Comparison of ENCODE assay signal across 8 cellular contexts in the genomic region with DNA sequence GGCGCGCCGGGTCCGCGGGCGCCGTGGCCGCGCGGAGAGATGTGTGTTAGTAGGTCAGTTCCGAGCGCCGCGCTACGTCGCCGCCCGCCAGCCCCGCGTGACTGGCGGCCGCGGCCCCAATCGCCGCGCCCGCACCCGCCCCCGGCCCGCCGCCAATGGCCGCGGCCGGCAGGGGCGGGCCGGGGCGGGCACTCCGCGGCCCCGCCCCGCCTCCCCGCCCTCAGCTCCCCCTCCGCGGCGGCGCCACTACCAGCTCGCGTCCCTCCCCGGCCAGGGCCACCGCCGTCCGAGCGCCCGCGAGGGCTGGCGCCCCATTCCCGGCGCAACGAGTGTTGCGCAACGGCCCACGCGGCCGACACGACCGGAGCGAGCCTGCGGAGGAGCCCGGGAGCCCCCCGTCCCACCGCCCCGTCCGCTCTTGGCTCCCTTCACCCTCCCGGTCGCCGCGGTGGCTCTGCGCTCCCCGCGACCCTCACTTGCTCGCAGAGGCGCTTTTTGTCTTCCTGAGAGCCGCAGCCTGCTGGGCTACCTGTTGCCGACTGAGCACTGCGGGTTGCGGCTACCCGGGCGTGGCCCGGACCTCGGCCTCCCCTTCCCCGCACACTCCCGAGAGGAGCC. TPM values are rescaled to one million over a fixed set of nuclear protein-coding genes. Genes with fewer than 3 reads are reported as not detected.
DNase-seq lines count a peak whose midpoint lies in the region; FAIRE-seq and TF ChIP-seq lines count a peak whose summit lies in the region.

A gene with protein sequence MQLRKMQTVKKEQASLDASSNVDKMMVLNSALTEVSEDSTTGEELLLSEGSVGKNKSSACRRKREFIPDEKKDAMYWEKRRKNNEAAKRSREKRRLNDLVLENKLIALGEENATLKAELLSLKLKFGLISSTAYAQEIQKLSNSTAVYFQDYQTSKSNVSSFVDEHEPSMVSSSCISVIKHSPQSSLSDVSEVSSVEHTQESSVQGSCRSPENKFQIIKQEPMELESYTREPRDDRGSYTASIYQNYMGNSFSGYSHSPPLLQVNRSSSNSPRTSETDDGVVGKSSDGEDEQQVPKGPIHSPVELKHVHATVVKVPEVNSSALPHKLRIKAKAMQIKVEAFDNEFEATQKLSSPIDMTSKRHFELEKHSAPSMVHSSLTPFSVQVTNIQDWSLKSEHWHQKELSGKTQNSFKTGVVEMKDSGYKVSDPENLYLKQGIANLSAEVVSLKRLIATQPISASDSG (minus strand): TSS at position 48 of the 618 bp plus-strand sequence. CDS start 13,098 bp downstream, outside the sequence.

- intact Hi-C loops in head of caudate nucleus (cut with DNase I) = loop anchor here (5.0 to 10.0 kb wide), 4 partner anchors 62 to 509 kb away; a partner anchor contains a TSS

- WGBS in thymus = under 1% methylated on average over 89 of the region's 92 CpGs

- no peak within 1 kb of the TSS for H3K27ac ChIP-seq in SU-DHL-6 (ENCODE audit: low read depth, low read length)
- peak within 1 kb of the TSS; percentile 89 for H3K27ac ChIP-seq in thymus (ENCODE audit: low read depth)

- H3K4me2 ChIP-seq in Loucy (ENCODE audit: low read depth, low read length, poor library complexity, severe bottlenecking) = peak within 1 kb of the TSS; percentile 96
- peak within 1 kb of the TSS; percentile 87 for H3K4me2 ChIP-seq in SU-DHL-6 (ENCODE audit: low read depth, low read length, poor library complexity, severe bottlenecking)

- H3K27me3 Mint-ChIP-seq in activated naive CD8-positive, alpha-beta T cell treated with anti-CD3 and anti-CD28 coated beads for 36 hours = peaks cover 52% of the 10 kb centered on the region
- H3K27me3 Mint-ChIP-seq in osteocyte (ENCODE audit: unreplicated experiment) = no peaks in the 10 kb centered on the region

- H3K4me3 ChIP-seq in Loucy (ENCODE audit: low read length, poor library complexity, severe bottlenecking) (peak within 1 kb of the TSS; percentile 99), SU-DHL-6 (ENCODE audit: insufficient read depth, low read length, poor library complexity, severe bottlenecking) (peak within 1 kb of the TSS; percentile 98), thymus (ENCODE audit: low read length) (peak within 1 kb of the TSS; percentile 83)

- H3K27me3 ChIP-seq in Loucy (ENCODE audit: insufficient read depth, low read length, poor library complexity, severe bottlenecking) = no peaks in the 10 kb centered on the region
- H3K27me3 ChIP-seq in SU-DHL-6 (ENCODE audit: low read length) = no peaks in the 10 kb centered on the region
- peaks cover 69% of the 10 kb centered on the region for H3K27me3 ChIP-seq in thymus (ENCODE audit: control insufficient read depth, insufficient read depth)

- H3K27ac Mint-ChIP-seq in activated naive CD8-positive, alpha-beta T cell treated with anti-CD3 and anti-CD28 coated beads for 36 hours = peak within 1 kb of the TSS; percentile 77
- peak within 1 kb of the TSS; percentile 98 for H3K27ac Mint-ChIP-seq in osteocyte (ENCODE audit: unreplicated experiment)

- H3K9ac ChIP-seq in Loucy (ENCODE audit: low read depth, low read length, poor library complexity, severe bottlenecking) = peak within 1 kb of the TSS; percentile 85
- H3K9ac ChIP-seq in SU-DHL-6 (ENCODE audit: low read length) = peak within 1 kb of the TSS; percentile 67

- peak; percentile 55 for TF ChIP-seq POLR2A in H54 (IDR thresholded peaks at IDR 0.05; ENCODE audit: low read depth, low read length)

- H4K20me1 ChIP-seq in Loucy (ENCODE audit: insufficient read depth, low read length, poor library complexity, severe bottlenecking) (peaks cover 41% of the 10 kb centered on the region), SU-DHL-6 (ENCODE audit: low read depth, low read length) (peaks cover 18% of the 10 kb centered on the region; the same call in 1 of the 2 replicates)

- H3K36me3 Mint-ChIP-seq in activated naive CD8-positive, alpha-beta T cell treated with anti-CD3 and anti-CD28 coated beads for 36 hours = peaks cover 8% of the 10 kb centered on the region
- no peaks in the 10 kb centered on the region for H3K36me3 Mint-ChIP-seq in osteocyte (ENCODE audit: unreplicated experiment)

- H3K79me2 ChIP-seq in Loucy (ENCODE audit: insufficient read depth, low read length) (peaks cover 54% of the 10 kb centered on the region), SU-DHL-6 (ENCODE audit: insufficient read depth, low read length) (peaks cover 8% of the 10 kb centered on the region; the same call in 1 of the 2 replicates)

- H3K4me1 ChIP-seq in Loucy (ENCODE audit: insufficient read depth, low read length, poor library complexity, severe bottlenecking) = peaks cover 45% of the 10 kb centered on the region
- H3K4me1 ChIP-seq in thymus (ENCODE audit: control insufficient read depth, insufficient read depth, low read length) = peaks cover 15% of the 10 kb centered on the region

- H3K4me3 Mint-ChIP-seq in activated naive CD8-positive, alpha-beta T cell treated with anti-CD3 and anti-CD28 coated beads for 36 hours = peak within 1 kb of the TSS; percentile 99
- peak within 1 kb of the TSS; percentile 99 for H3K4me3 Mint-ChIP-seq in osteocyte (ENCODE audit: unreplicated experiment)

- H3K4me1 Mint-ChIP-seq in activated naive CD8-positive, alpha-beta T cell treated with anti-CD3 and anti-CD28 coated beads for 36 hours = peaks cover 50% of the 10 kb centered on the region
- H3K4me1 Mint-ChIP-seq in osteocyte (ENCODE audit: unreplicated experiment) = peaks cover 36% of the 10 kb centered on the region

- H2AFZ ChIP-seq in Loucy (ENCODE audit: low read length) (peak within 1 kb of the TSS; percentile 85), SU-DHL-6 (ENCODE audit: low read depth, low read length, severe bottlenecking) (peak within 1 kb of the TSS; percentile 100)

- H3K36me3 ChIP-seq in Loucy (ENCODE audit: insufficient read depth, low read length) (no peaks in the 10 kb centered on the region), SU-DHL-6 (ENCODE audit: low read length) (no peaks in the 10 kb centered on the region), thymus (ENCODE audit: control insufficient read depth, insufficient read depth) (no peaks in the 10 kb centered on the region)

- peak; percentile 59 for DNase-seq in ELF-1 (ENCODE audit: low read depth, low spot score)
- DNase-seq in H54 (ENCODE audit: insufficient read length, low spot score) = peak; percentile 95
- peak; percentile 77 for DNase-seq in activated naive CD8-positive, alpha-beta T cell treated with anti-CD3 and anti-CD28 coated beads for 36 hours
- peak; percentile 52 to 92 (median 82) for DNase-seq in head of caudate nucleus
- peak; percentile 93 for DNase-seq in osteocyte (ENCODE audit: extremely low spot score, unreplicated experiment)

- no peak for TF ChIP-seq CTCF in Loucy (conservative IDR thresholded peaks at IDR 0.05; ENCODE audit: low read length)
- TF ChIP-seq CTCF in SU-DHL-6 (IDR thresholded peaks at IDR 0.05; ENCODE audit: insufficient read depth, low read length, poor library complexity, severe bottlenecking) = no peak
- no peak for TF ChIP-seq CTCF in osteocyte (IDR thresholded peaks at IDR 0.05)

- no peaks in the 10 kb centered on the region for H3K9me3 Mint-ChIP-seq in activated naive CD8-positive, alpha-beta T cell treated with anti-CD3 and anti-CD28 coated beads for 36 hours
- no peaks in the 10 kb centered on the region for H3K9me3 Mint-ChIP-seq in osteocyte (ENCODE audit: unreplicated experiment)

- H3K9me3 ChIP-seq in Loucy (ENCODE audit: insufficient read depth, low read depth, low read length) = no peaks in the 10 kb centered on the region
- no peaks in the 10 kb centered on the region for H3K9me3 ChIP-seq in SU-DHL-6 (ENCODE audit: insufficient read depth, low read length)
- no peaks in the 10 kb centered on the region for H3K9me3 ChIP-seq in thymus (ENCODE audit: control insufficient read depth)

- no peaks in the 10 kb centered on the region for H3K9me2 ChIP-seq in Loucy (replicated peaks; ENCODE audit: low read depth, low read length)
- H3K9me2 ChIP-seq in SU-DHL-6 (replicated peaks; ENCODE audit: insufficient read depth, low read length) = no peaks in the 10 kb centered on the region

- H3F3A ChIP-seq in Loucy (ENCODE audit: low read depth) (no peaks in the 10 kb centered on the region), SU-DHL-6 (ENCODE audit: insufficient read depth) (no peaks in the 10 kb centered on the region)

- FAIRE-seq in H54 (lab: Jason Lieb, UNC) = no peak

RNA-seq across cellular contexts. Expression of the gene that starts here (rescaled TPM):
- total RNA-seq in activated naive CD8-positive, alpha-beta T cell treated with anti-CD3 and anti-CD28 coated beads for 36 hours = 10 to 100 TPM; 23.8 to 25.7 TPM
- total RNA-seq in osteocyte = 23.9 and 24.0 TPM in 2 replicates
- polyA plus RNA-seq in thymus = 54.6 TPM
